In the genomic region with DNA sequence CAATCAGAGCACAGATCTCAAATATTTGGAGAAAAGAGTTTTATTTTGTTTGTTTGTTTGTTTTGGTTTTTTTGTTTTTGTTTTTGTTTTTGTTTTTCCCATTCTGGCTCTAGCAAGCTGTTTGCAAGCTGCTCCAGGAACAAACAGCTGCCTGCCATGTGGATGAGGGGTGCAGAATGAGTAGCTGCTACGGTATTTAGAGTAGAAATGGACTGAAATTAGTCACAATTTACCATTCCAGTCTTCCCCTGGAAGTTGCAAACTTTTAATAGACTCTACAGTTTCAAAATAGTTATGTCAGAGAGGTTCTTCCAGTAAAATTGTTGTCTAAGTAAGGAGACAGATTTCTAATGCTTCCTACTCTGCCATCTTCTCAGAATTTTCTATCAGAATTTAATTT, we compare ENCODE assay signal across 22 cellular contexts. TPM values are rescaled to one million over a fixed set of nuclear protein-coding genes. Genes with fewer than 3 reads are reported as not detected.
DNase-seq lines count a peak whose midpoint lies in the region; ATAC-seq, FAIRE-seq and TF ChIP-seq lines count a peak whose summit lies in the region.
"Had no signal": no experiment of that assay in that cellular context is flagged by ENCODE, and none has a peak within 500 bp of the region (broad histone marks: within the 10 kb centered on the region; RNA-seq: fewer than 3 reads in every experiment).

No MANE protein-coding gene starts in this region.

- H3K27me3 ChIP-seq in GM23338 (ENCODE audit: insufficient read depth) (no peaks in the 10 kb centered on the region), adipocyte (replicated peaks; ENCODE audit: control insufficient read depth, insufficient read depth, low read length) (no peaks in the 10 kb centered on the region), osteoblast (ENCODE audit: insufficient read depth, low read length) (no peaks in the 10 kb centered on the region)

- DNase-seq in GM23338 (ENCODE audit: low spot score) = no peak
- peak; percentile 5 for DNase-seq in adipocyte (ENCODE audit: low read depth)
- DNase-seq in myocyte (ENCODE audit: low read depth) = peak; percentile 20
- no peak for DNase-seq in osteoblast (ENCODE audit: insufficient read length, low spot score, missing footprints)
- DNase-seq in HFFc6 = no peak
- DNase-seq in cardiac septum (ENCODE audit: low spot score) = no peak
- DNase-seq: C1 segment of cervical spinal cord, DMS79 treated with DMSO at 0.1 percent for 48 hours, MM.1S, NCI-H1092, NCI-H146, NCI-H510A, NCI-H774, SHP77 treated with DMSO at 0.1 percent for 48 hours had no signal

- no peaks in the 10 kb centered on the region for H4K20me1 ChIP-seq in GM23338 (replicated peaks; ENCODE audit: insufficient read depth)
- no peaks in the 10 kb centered on the region for H4K20me1 ChIP-seq in osteoblast (ENCODE audit: insufficient read depth, low read length)

- no peak overlapping the region for H3K27ac ChIP-seq in GM23338 (ENCODE audit: low read depth)
- no peak overlapping the region for H3K27ac ChIP-seq in osteoblast (ENCODE audit: low read depth, low read length)

- H3F3A ChIP-seq in GM23338 (replicated peaks; ENCODE audit: low read depth) = no peaks in the 10 kb centered on the region

- H3K4me3 ChIP-seq in GM23338 (no peak overlapping the region), adipocyte (ENCODE audit: low read length) (no peak overlapping the region), osteoblast (ENCODE audit: insufficient read depth, low read length) (no peak overlapping the region)

- TF ChIP-seq CTCF in GM23338 (conservative IDR thresholded peaks at IDR 0.05; ENCODE audit: low read depth in 2 of 2) (no peak), osteoblast (IDR thresholded peaks at IDR 0.05; ENCODE audit: extremely low read depth, low read depth, low read length) (no peak), HFFc6 (IDR thresholded peaks at IDR 0.05) (no peak)

- H3K9me3 Mint-ChIP-seq in GM23338 = no peaks in the 10 kb centered on the region
- peaks cover 44% of the 10 kb centered on the region for H3K9me3 Mint-ChIP-seq in HFFc6

- ATAC-seq in GM23338 (no peak), HG03354 (IDR thresholded peaks at IDR 0.05; ENCODE audit: poor library complexity, severe bottlenecking, unreplicated experiment) (no peak)
- ATAC-seq: SK-N-SH treated with all-trans-retinoic acid at 6 μM for 48 hours had no signal

- H3K4me3 Mint-ChIP-seq in GM23338 (no peak overlapping the region), HFFc6 (no peak overlapping the region)

- no peaks in the 10 kb centered on the region for H3K79me2 ChIP-seq in GM23338 (replicated peaks; ENCODE audit: insufficient read depth)
- no peaks in the 10 kb centered on the region for H3K79me2 ChIP-seq in osteoblast (ENCODE audit: insufficient read depth, low read length)

- no peaks in the 10 kb centered on the region for H3K4me1 ChIP-seq in GM23338 (ENCODE audit: insufficient read depth)
- peaks cover 8% of the 10 kb centered on the region for H3K4me1 ChIP-seq in adipocyte (ENCODE audit: control insufficient read depth, insufficient read depth, low read length)
- H3K4me1 ChIP-seq in osteoblast (ENCODE audit: insufficient read depth, low read length) = no peaks in the 10 kb centered on the region

- H3K27me3 Mint-ChIP-seq in GM23338 (ENCODE audit: insufficient read depth, low read depth, poor library complexity) = peaks cover 2% of the 10 kb centered on the region
- H3K27me3 Mint-ChIP-seq in HFFc6 (ENCODE audit: insufficient read depth) = no peaks in the 10 kb centered on the region

- no peak overlapping the region for H3K9ac ChIP-seq in adipocyte (ENCODE audit: low read length)

- no peak overlapping the region for H3K4me2 ChIP-seq in GM23338
- H3K4me2 ChIP-seq in osteoblast (ENCODE audit: insufficient read depth, low read length) = no peak overlapping the region

- H3K9me3 ChIP-seq in adipocyte (ENCODE audit: control insufficient read depth, low read length) (peaks cover 15% of the 10 kb centered on the region), osteoblast (ENCODE audit: low read depth, low read length) (no peaks in the 10 kb centered on the region)

- FAIRE-seq in endometrium (lab: Jason Lieb, UNC) = peak; percentile 76
- FAIRE-seq: A204.1 had no signal

- no peaks in the 10 kb centered on the region for H3K36me3 Mint-ChIP-seq in GM23338 (ENCODE audit: low read depth)
- H3K36me3 Mint-ChIP-seq in HFFc6 (ENCODE audit: low read depth) = no peaks in the 10 kb centered on the region

- H3K27ac Mint-ChIP-seq in GM23338 (no peak overlapping the region), HFFc6 (no peak overlapping the region)

- H2AFZ ChIP-seq in GM23338 (peak overlapping the region; percentile 12; the same call in 1 of the 2 replicates), osteoblast (ENCODE audit: low read length) (no peak overlapping the region)

- peaks cover 4% of the 10 kb centered on the region; the same call in 1 of the 2 replicates for H3K9me2 ChIP-seq in GM23338 (ENCODE audit: insufficient read depth)

- intact Hi-C loops in cardiac septum (cut with DNase I) = no loop called here

- H3K4me1 Mint-ChIP-seq in GM23338 (no peaks in the 10 kb centered on the region), HFFc6 (ENCODE audit: low read depth) (no peaks in the 10 kb centered on the region)

- no peaks in the 10 kb centered on the region for H3K36me3 ChIP-seq in GM23338 (ENCODE audit: insufficient read depth)
- no peaks in the 10 kb centered on the region for H3K36me3 ChIP-seq in adipocyte (ENCODE audit: control insufficient read depth, insufficient read depth, low read length, severe bottlenecking)
- no peaks in the 10 kb centered on the region for H3K36me3 ChIP-seq in osteoblast (ENCODE audit: insufficient read depth, low read length)

TF ChIP-seq in GM23338, 12 proteins besides CTCF, POLR2A, EP300 and RAD21:
- TF ChIP-seq, protein P1, sequence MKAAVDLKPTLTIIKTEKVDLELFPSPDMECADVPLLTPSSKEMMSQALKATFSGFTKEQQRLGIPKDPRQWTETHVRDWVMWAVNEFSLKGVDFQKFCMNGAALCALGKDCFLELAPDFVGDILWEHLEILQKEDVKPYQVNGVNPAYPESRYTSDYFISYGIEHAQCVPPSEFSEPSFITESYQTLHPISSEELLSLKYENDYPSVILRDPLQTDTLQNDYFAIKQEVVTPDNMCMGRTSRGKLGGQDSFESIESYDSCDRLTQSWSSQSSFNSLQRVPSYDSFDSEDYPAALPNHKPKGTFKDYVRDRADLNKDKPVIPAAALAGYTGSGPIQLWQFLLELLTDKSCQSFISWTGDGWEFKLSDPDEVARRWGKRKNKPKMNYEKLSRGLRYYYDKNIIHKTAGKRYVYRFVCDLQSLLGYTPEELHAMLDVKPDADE (IDR thresholded peaks at IDR 0.05) = no peak
- no peak for TF ChIP-seq EZH2 (IDR thresholded peaks at IDR 0.05; ENCODE audit: low read depth, unreplicated experiment)
- TF ChIP-seq EZH2phosphoT487 (IDR thresholded peaks at IDR 0.05; ENCODE audit: unreplicated experiment) = no peak
- no peak for TF ChIP-seq ZNF114 (CRISPR knock-in tag; IDR thresholded peaks at IDR 0.05)
- TF ChIP-seq JUNB (IDR thresholded peaks at IDR 0.05; ENCODE audit: unreplicated experiment) = no peak
- TF ChIP-seq CREB1 (CRISPR knock-in tag; IDR thresholded peaks at IDR 0.05; ENCODE audit: low read depth) = no peak
- TF ChIP-seq, protein P2, sequence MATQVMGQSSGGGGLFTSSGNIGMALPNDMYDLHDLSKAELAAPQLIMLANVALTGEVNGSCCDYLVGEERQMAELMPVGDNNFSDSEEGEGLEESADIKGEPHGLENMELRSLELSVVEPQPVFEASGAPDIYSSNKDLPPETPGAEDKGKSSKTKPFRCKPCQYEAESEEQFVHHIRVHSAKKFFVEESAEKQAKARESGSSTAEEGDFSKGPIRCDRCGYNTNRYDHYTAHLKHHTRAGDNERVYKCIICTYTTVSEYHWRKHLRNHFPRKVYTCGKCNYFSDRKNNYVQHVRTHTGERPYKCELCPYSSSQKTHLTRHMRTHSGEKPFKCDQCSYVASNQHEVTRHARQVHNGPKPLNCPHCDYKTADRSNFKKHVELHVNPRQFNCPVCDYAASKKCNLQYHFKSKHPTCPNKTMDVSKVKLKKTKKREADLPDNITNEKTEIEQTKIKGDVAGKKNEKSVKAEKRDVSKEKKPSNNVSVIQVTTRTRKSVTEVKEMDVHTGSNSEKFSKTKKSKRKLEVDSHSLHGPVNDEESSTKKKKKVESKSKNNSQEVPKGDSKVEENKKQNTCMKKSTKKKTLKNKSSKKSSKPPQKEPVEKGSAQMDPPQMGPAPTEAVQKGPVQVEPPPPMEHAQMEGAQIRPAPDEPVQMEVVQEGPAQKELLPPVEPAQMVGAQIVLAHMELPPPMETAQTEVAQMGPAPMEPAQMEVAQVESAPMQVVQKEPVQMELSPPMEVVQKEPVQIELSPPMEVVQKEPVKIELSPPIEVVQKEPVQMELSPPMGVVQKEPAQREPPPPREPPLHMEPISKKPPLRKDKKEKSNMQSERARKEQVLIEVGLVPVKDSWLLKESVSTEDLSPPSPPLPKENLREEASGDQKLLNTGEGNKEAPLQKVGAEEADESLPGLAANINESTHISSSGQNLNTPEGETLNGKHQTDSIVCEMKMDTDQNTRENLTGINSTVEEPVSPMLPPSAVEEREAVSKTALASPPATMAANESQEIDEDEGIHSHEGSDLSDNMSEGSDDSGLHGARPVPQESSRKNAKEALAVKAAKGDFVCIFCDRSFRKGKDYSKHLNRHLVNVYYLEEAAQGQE (IDR thresholded peaks at IDR 0.05; ENCODE audit: unreplicated experiment) = no peak
- TF ChIP-seq POLR2AphosphoS5 (IDR thresholded peaks at IDR 0.05; ENCODE audit: low read depth) = no peak
TF ChIP-seq in GM23338: peak in this region for 0.

RNA-seq across cellular contexts. Expression of a gene that starts 27.1 kb away (rescaled TPM):
- total RNA-seq in GM23338 (2014; rRNA removed; shearing (Covaris generic)) = not detected in 2 replicates
- polyA plus RNA-seq in GM23338 (2016; fragmentation: Nextera tagmentation; extraction: Ambion mirVana) = not detected in 2 replicates
- total RNA-seq in myocyte = not detected in 2 replicates
- polyA plus RNA-seq in myocyte (2012) = not detected
- total RNA-seq in osteoblast = not detected in 2 replicates
- total RNA-seq in HFFc6 (2021; fragmentation: NEBNext Ultra II Directional; extraction: Animal tissue kit (Norgen Biotek cat#: 25700)) = not detected
- total RNA-seq in cardiac septum = not detected
- total RNA-seq: H4, HT-29, OCI-LY7, RPMI7951 had no signal

Comparison
In these comparisons a context has a peak if more than half of its experiments do, and no peak if none do; other contexts are left out.
1. DNase-seq: peak in adipocyte (single experiment) and myocyte (single experiment); none in GM23338 (single experiment), osteoblast (single experiment), HFFc6 (single experiment) and cardiac septum (single experiment).